25 cellular contexts compared by ENCODE assay signal in the genomic region with DNA sequence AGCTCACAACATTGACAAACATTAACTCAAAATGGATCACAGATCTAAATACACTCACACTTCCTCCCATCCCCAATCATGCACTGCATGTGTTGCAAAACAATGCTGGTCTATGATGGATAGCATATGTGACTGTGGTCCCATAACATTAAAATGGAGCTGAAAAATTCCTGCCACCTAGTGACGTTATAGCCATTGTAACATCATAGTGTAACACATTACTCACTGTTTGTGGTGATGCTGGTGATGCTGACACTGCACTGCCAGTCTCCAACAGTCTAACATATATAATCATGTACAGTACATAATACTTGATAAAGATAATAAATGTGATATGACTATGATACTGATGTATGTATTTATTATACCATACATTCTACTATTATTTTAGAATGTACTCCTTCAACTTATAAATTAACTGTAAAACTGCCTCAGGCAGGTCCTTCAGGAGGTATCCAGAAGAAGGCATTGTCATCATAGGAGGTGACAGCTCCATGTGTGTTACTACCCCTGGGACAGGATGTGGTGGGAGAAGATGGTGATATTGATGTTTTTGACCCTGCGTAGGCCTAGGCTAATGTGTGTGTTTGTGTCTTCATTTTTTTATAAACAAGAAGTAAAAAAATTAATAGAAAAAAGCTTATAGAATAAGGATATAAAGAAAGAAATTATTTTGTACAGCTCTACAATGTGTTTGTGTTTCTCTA. TPM values are rescaled to one million over a fixed set of nuclear protein-coding genes. Genes with fewer than 3 reads are reported as not detected.
A peak's percentile ranks its signal among the peaks of the same experiment; 100 is the strongest.
DNase-seq lines count a peak whose midpoint lies in the region; ATAC-seq and TF ChIP-seq lines count a peak whose summit lies in the region.
"Had no signal": no experiment of that assay in that cellular context is flagged by ENCODE, and none has a peak within 500 bp of the region (broad histone marks: within the 10 kb centered on the region; RNA-seq: fewer than 3 reads in every experiment).

No MANE protein-coding gene starts in this region.

- DNase-seq in CD8-positive, alpha-beta T cell = no peak
- DNase-seq in GM04504 (ENCODE audit: low read depth) (peak; percentile 14), RPMI7951 (ENCODE audit: low read depth) (peak; percentile 14), foreskin fibroblast (peak; percentile 52 to 85), PC-3 (no peak), GM03348 (ENCODE audit: low spot score) (no peak), foreskin keratinocyte (no peak)
- DNase-seq: activated CD4-positive, alpha-beta T cell treated with anti-CD3 and anti-CD28 coated beads, Interleukin-2, amount 50 U/mL, for 48 hours; activated naive CD4-positive, alpha-beta T cell treated with anti-CD3 and anti-CD28 coated beads for 36 hours; activated T-cell treated with anti-CD3 and anti-CD28 coated beads, Interleukin-2, amount 50 U/mL, for 1 hour; aorta; effector CD4-positive, alpha-beta T cell; heart left ventricle; NCI-H146; PC-9; stimulated activated CD4-positive, alpha-beta T cell treated with anti-CD3 and anti-CD28 coated beads, Interleukin-1b, Interleukin-23, amount 100 ng/mL, for 48 hours; stimulated activated naive B cell treated with anti-CD40 and anti-IgM and Interleukin-4, amounts not matched to agents 10 μg/mL and 1 μg/mL and 100 μg/mL, for 72 hours; T-helper 2 cell; thyroid gland had no signal

- H3K9ac ChIP-seq in PC-3 (ENCODE audit: low read length) = no peak overlapping the region

- CTCF ChIA-PET in CD8-positive, alpha-beta T cell (lab: Charles Lee) = no interaction called here
- CTCF ChIA-PET in PC-3 (lab: Charles Lee) = no interaction called here

- H3K4me2 ChIP-seq in PC-3 (ENCODE audit: low read length) = no peak overlapping the region
- H3K4me2 ChIP-seq: PC-9 had no signal

- no peak overlapping the region for H3K4me3 ChIP-seq in CD8-positive, alpha-beta T cell (ENCODE audit: low read depth, low read length)
- H3K4me3 ChIP-seq in foreskin fibroblast (ENCODE audit: low read depth in 1 of 2, low read length in 2 of 2) (no peak overlapping the region), PC-3 (ENCODE audit: low read length) (no peak overlapping the region)
- H3K4me3 ChIP-seq: esophagus muscularis mucosa, heart left ventricle, PC-9, prostate gland, thyroid gland had no signal

- TF ChIP-seq CTCF in CD8-positive, alpha-beta T cell (IDR thresholded peaks at IDR 0.05) = no peak
- TF ChIP-seq CTCF in foreskin fibroblast (IDR thresholded peaks at IDR 0.05; ENCODE audit: low read depth, low read length) = no peak
- TF ChIP-seq CTCF in PC-3 (conservative IDR thresholded peaks at IDR 0.05; ENCODE audit: low read depth, low read length) = no peak
- no peak for TF ChIP-seq CTCF in foreskin keratinocyte (conservative IDR thresholded peaks at IDR 0.05)

- no TSS peak for BruUV-seq in PC-3 (replicated peaks; lab: Mats Ljungman, UMichigan)

- H4K20me1 ChIP-seq in PC-3 (ENCODE audit: low read length) = no peaks in the 10 kb centered on the region

- peaks cover 20% of the 10 kb centered on the region for H3K4me1 ChIP-seq in CD8-positive, alpha-beta T cell (ENCODE audit: insufficient read depth, low read length)
- peaks cover 3% of the 10 kb centered on the region; the same call in 1 of the 2 replicates for H3K4me1 ChIP-seq in PC-3 (ENCODE audit: insufficient read depth, low read length)
- H3K4me1 ChIP-seq in foreskin keratinocyte = peaks cover 5% of the 10 kb centered on the region
- H3K4me1 ChIP-seq: esophagus muscularis mucosa, heart left ventricle, prostate gland, thyroid gland had no signal

- H3K36me3 ChIP-seq in CD8-positive, alpha-beta T cell (ENCODE audit: insufficient read depth, low read length) = no peaks in the 10 kb centered on the region
- peaks cover 3% of the 10 kb centered on the region; the same call in 1 of the 2 replicates for H3K36me3 ChIP-seq in PC-3 (ENCODE audit: low read depth, low read length)
- H3K36me3 ChIP-seq: prostate gland had no signal

- H3K9me2 ChIP-seq in PC-3 (replicated peaks; ENCODE audit: low read length) = no peaks in the 10 kb centered on the region

- H3K79me2 ChIP-seq in PC-3 (ENCODE audit: low read length) = no peaks in the 10 kb centered on the region

- peaks cover 23% of the 10 kb centered on the region for H3K4me1 Mint-ChIP-seq in CD8-positive, alpha-beta T cell (ENCODE audit: low read depth)
- H3K4me1 Mint-ChIP-seq: stimulated activated naive B cell treated with anti-CD40 and anti-IgM and Interleukin-4, amounts not matched to agents 10 μg/mL and 1 μg/mL and 100 μg/mL, for 72 hours had no signal

- H3K27me3 Mint-ChIP-seq in CD8-positive, alpha-beta T cell (ENCODE audit: low read depth) = no peaks in the 10 kb centered on the region
- H3K27me3 Mint-ChIP-seq: stimulated activated naive B cell treated with anti-CD40 and anti-IgM and Interleukin-4, amounts not matched to agents 10 μg/mL and 1 μg/mL and 100 μg/mL, for 72 hours had no signal

- no peaks in the 10 kb centered on the region for H3K9me3 ChIP-seq in CD8-positive, alpha-beta T cell (ENCODE audit: low read length)
- H3K9me3 ChIP-seq in PC-3 (ENCODE audit: low read length) = no peaks in the 10 kb centered on the region
- H3K9me3 ChIP-seq: esophagus muscularis mucosa, heart left ventricle, prostate gland, thyroid gland had no signal

- H3K27me3 ChIP-seq in CD8-positive, alpha-beta T cell (ENCODE audit: insufficient read depth, low read length) = no peaks in the 10 kb centered on the region
- H3K27me3 ChIP-seq in PC-3 (ENCODE audit: low read length) = no peaks in the 10 kb centered on the region
- H3K27me3 ChIP-seq in foreskin keratinocyte = no peaks in the 10 kb centered on the region
- H3K27me3 ChIP-seq: esophagus muscularis mucosa, heart left ventricle, thyroid gland had no signal

- H3K27ac ChIP-seq in CD8-positive, alpha-beta T cell (ENCODE audit: low read depth, low read length) = no peak overlapping the region
- no peak overlapping the region for H3K27ac ChIP-seq in PC-3 (ENCODE audit: low read length)
- no peak overlapping the region for H3K27ac ChIP-seq in foreskin keratinocyte
- H3K27ac ChIP-seq: esophagus muscularis mucosa, heart left ventricle, PC-9, prostate gland, thyroid gland had no signal

- no peaks in the 10 kb centered on the region for H3F3A ChIP-seq in PC-3 (ENCODE audit: low read length, unreplicated experiment)

- ATAC-seq in CD8-positive, alpha-beta T cell = peak; percentile 69
- no peak for ATAC-seq in PC-3
- no peak for ATAC-seq in foreskin keratinocyte
- no peak for ATAC-seq in HG02885 (IDR thresholded peaks at IDR 0.05; ENCODE audit: poor library complexity, unreplicated experiment)
- ATAC-seq: heart left ventricle; HepG2; stimulated activated naive B cell treated with anti-CD40 and anti-IgM and Interleukin-4, amounts not matched to agents 10 μg/mL and 1 μg/mL and 100 μg/mL, for 72 hours had no signal

- H3K27ac Mint-ChIP-seq in CD8-positive, alpha-beta T cell = peak overlapping the region; percentile 58
- H3K27ac Mint-ChIP-seq: activated naive CD4-positive, alpha-beta T cell treated with anti-CD3 and anti-CD28 coated beads for 36 hours; stimulated activated naive B cell treated with anti-CD40 and anti-IgM and Interleukin-4, amounts not matched to agents 10 μg/mL and 1 μg/mL and 100 μg/mL, for 72 hours had no signal

- H3K4me3 Mint-ChIP-seq in CD8-positive, alpha-beta T cell = peak overlapping the region; percentile 6
- H3K4me3 Mint-ChIP-seq: activated naive CD4-positive, alpha-beta T cell treated with anti-CD3 and anti-CD28 coated beads for 36 hours; stimulated activated naive B cell treated with anti-CD40 and anti-IgM and Interleukin-4, amounts not matched to agents 10 μg/mL and 1 μg/mL and 100 μg/mL, for 72 hours had no signal

- peaks cover 36% of the 10 kb centered on the region for H3K36me3 Mint-ChIP-seq in CD8-positive, alpha-beta T cell

- no peaks in the 10 kb centered on the region for H3K9me3 Mint-ChIP-seq in CD8-positive, alpha-beta T cell
- H3K9me3 Mint-ChIP-seq: activated naive CD4-positive, alpha-beta T cell treated with anti-CD3 and anti-CD28 coated beads for 36 hours; stimulated activated naive B cell treated with anti-CD40 and anti-IgM and Interleukin-4, amounts not matched to agents 10 μg/mL and 1 μg/mL and 100 μg/mL, for 72 hours had no signal

- H2AFZ ChIP-seq in PC-3 (ENCODE audit: low read length) = no peak overlapping the region
- H2AFZ ChIP-seq: PC-9 had no signal

- POLR2A ChIA-PET in CD8-positive, alpha-beta T cell (lab: Charles Lee) = interaction anchor here (0.6 kb wide), 1 partner anchor 317 kb away, joined by 3 read pairs; no protein-coding TSS in a partner anchor
- POLR2A ChIA-PET in PC-3 (lab: Charles Lee; ENCODE audit: unreplicated experiment) = no interaction called here

- intact Hi-C loops in CD8-positive, alpha-beta T cell (cut with DNase I, micrococcal nuclease) = no loop called here
- intact Hi-C loops in PC-3 (cut with micrococcal nuclease) = no loop called here

RNA-seq across cellular contexts. Expression of a gene that starts 41.3 kb away (rescaled TPM):
- total RNA-seq in CD8-positive, alpha-beta T cell = 1 to 10 TPM; 1.6 to 1.7 TPM
- 6.0 and 7.8 TPM in 2 replicates for total RNA-seq in RPMI7951 (2014; rRNA removed; shearing (Covaris generic))
- total RNA-seq in PC-3 (2014; rRNA removed) = 5.5 and 7.8 TPM in 2 replicates
- 13.6 and 15.1 TPM in 2 replicates for total RNA-seq in foreskin keratinocyte
- 12.5 and 14.5 TPM in 2 replicates for polyA plus RNA-seq in foreskin keratinocyte

RNA-seq across cellular contexts. Expression of a gene that starts 54.9 kb away (rescaled TPM):
- not detected for total RNA-seq in CD8-positive, alpha-beta T cell
- total RNA-seq in RPMI7951 (2014; rRNA removed; shearing (Covaris generic)) = not detected in 2 replicates
- total RNA-seq in PC-3 (2014; rRNA removed) (not detected in 2 replicates), foreskin keratinocyte (not detected in 2 replicates)
- polyA plus RNA-seq in foreskin keratinocyte = not detected in 2 replicates
- total RNA-seq: activated naive CD4-positive, alpha-beta T cell treated with anti-CD3 and anti-CD28 coated beads for 36 hours; aorta; esophagus muscularis mucosa; heart left ventricle; HepG2; liver; PC-9; SK-MEL-5; thyroid gland had no signal
- polyA plus RNA-seq: aorta, heart left ventricle, HepG2, liver had no signal

Comparison
In these comparisons a context has a peak if more than half of its experiments do, and no peak if none do; other contexts are left out.
1. DNase-seq: peak in GM04504 (single experiment), RPMI7951 (single experiment) and foreskin fibroblast (2 of 2); none in CD8-positive, alpha-beta T cell (0 of 7), PC-3 (single experiment), GM03348 (single experiment) and foreskin keratinocyte (0 of 2).